In genomic region chr7:159024280-159024951, GRCh38 we compare ENCODE assay signal across 17 cellular contexts.
"Had no signal": no experiment of that assay in that cellular context is flagged by ENCODE, and none has a peak within 500 bp of the region (broad histone marks: within the 10 kb centered on the region; RNA-seq: fewer than 3 reads in every experiment).

No MANE protein-coding gene starts in this region.

- ATAC-seq: foreskin keratinocyte, upper lobe of right lung had no signal

- H3K4me3 Mint-ChIP-seq: activated naive CD4-positive, alpha-beta T cell treated with anti-CD3 and anti-CD28 coated beads for 36 hours; activated T-helper 1 cell treated with anti-CD3 and anti-CD28 coated beads, Interleukin-12 subunit alpha, Interleukin-12 subunit beta, Interleukin-2, Interleukin-4 antibody, amounts not matched to agents 30 ng/mL and 10 ng/mL and 1 ng/mL, durations not matched to agents 14 hours and 24 hours and 36 hours; stimulated activated naive CD8-positive, alpha-beta T cell treated with anti-CD3 and anti-CD28 coated beads, Interleukin-15, amount 100 ng/mL, for 72 hours; T-helper 2 cell treated with Interferon-gamma antibody and Interleukin-4, amounts not matched to agents 5 μg/mL and 100 μg/mL, for 36 hours had no signal

- H3K4me3 ChIP-seq: adrenal gland, lung, upper lobe of right lung had no signal

- H3K27ac Mint-ChIP-seq: activated naive CD4-positive, alpha-beta T cell treated with anti-CD3 and anti-CD28 coated beads for 36 hours; activated T-helper 1 cell treated with anti-CD3 and anti-CD28 coated beads, Interleukin-12 subunit alpha, Interleukin-12 subunit beta, Interleukin-2, Interleukin-4 antibody, amounts not matched to agents 30 ng/mL and 10 ng/mL and 1 ng/mL, durations not matched to agents 14 hours and 24 hours and 36 hours; progenitor cell of endocrine pancreas; stimulated activated naive CD8-positive, alpha-beta T cell treated with anti-CD3 and anti-CD28 coated beads, Interleukin-15, amount 100 ng/mL, for 72 hours; T-helper 2 cell treated with Interferon-gamma antibody and Interleukin-4, amounts not matched to agents 5 μg/mL and 100 μg/mL, for 36 hours had no signal

- H3K36me3 ChIP-seq: adrenal gland, upper lobe of right lung had no signal

- H3K27me3 ChIP-seq: adrenal gland, foreskin keratinocyte had no signal

- H3K9me3 ChIP-seq: adrenal gland, upper lobe of right lung had no signal

- H3K9me3 Mint-ChIP-seq: activated T-helper 1 cell treated with anti-CD3 and anti-CD28 coated beads, Interleukin-12 subunit alpha, Interleukin-12 subunit beta, Interleukin-2, Interleukin-4 antibody, amounts not matched to agents 30 ng/mL and 10 ng/mL and 1 ng/mL, durations not matched to agents 14 hours and 24 hours and 36 hours had no signal

- H3K4me1 ChIP-seq: adrenal gland, foreskin keratinocyte, upper lobe of right lung had no signal

- DNase-seq: activated CD4-positive, alpha-beta T cell treated with anti-CD3 and anti-CD28 coated beads, Interleukin-2, amount 50 U/mL, for 4 hours; activated naive CD4-positive, alpha-beta T cell treated with anti-CD3 and anti-CD28 coated beads for 36 hours; activated T-cell treated with anti-CD3 and anti-CD28 coated beads for 4 hours; foreskin keratinocyte; hippocampal formation; midbrain; small intestine; stimulated activated CD4-positive, alpha-beta T cell treated with anti-CD3 and anti-CD28 coated beads, Interleukin-15, amount 100 ng/mL, for 24 hours; stimulated activated CD4-positive, alpha-beta T cell treated with anti-CD3 and anti-CD28 coated beads, Interleukin-2, amount 100 ng/mL, for 48 hours; stimulated activated naive CD8-positive, alpha-beta T cell treated with anti-CD3 and anti-CD28 coated beads, Interleukin-15, amount 100 ng/mL, for 72 hours had no signal

- H3K27ac ChIP-seq: adrenal gland, epithelial cell of prostate, foreskin keratinocyte, upper lobe of right lung had no signal
